8 cellular contexts compared by ENCODE assay signal in genomic region chr14:55051165-55051425, GRCh38. TPM values are rescaled to one million over a fixed set of nuclear protein-coding genes. Genes with fewer than 3 reads are reported as not detected.
DNase-seq lines count a peak whose midpoint lies in the region; TF ChIP-seq lines count a peak whose summit lies in the region.

No MANE protein-coding gene starts in this region.

- in situ Hi-C loops in G401 (cut with HindIII; ENCODE audit: low sequenced_read_pairs) = no loop called here

- no peak for TF ChIP-seq CTCF in dorsolateral prefrontal cortex (IDR thresholded peaks at IDR 0.05 in 54 of 56, conservative IDR thresholded peaks at IDR 0.05 in 2 of 56; ENCODE audit: low read depth in 1 of 56, partially characterized antibody in 56 of 56)
- TF ChIP-seq CTCF in osteoblast (IDR thresholded peaks at IDR 0.05; ENCODE audit: extremely low read depth, low read depth, low read length) = no peak

- intact Hi-C loops in dorsolateral prefrontal cortex (cut with DNase I) = loop anchor here (1.0 to 5.0 kb wide), 3 partner anchors 24 to 36 kb away; partner anchors contain the start of genes SOCS4 (in 2 of the 2) and WDHD1 (in 2 of the 2)

- peaks cover 23% of the 10 kb centered on the region for H3K36me3 ChIP-seq in osteoblast (ENCODE audit: insufficient read depth, low read length)

- H4K20me1 ChIP-seq in osteoblast (ENCODE audit: insufficient read depth, low read length) = peaks cover 27% of the 10 kb centered on the region

- no peaks in the 10 kb centered on the region for H3K9me3 ChIP-seq in osteoblast (ENCODE audit: low read depth, low read length)

- peak overlapping the region; percentile 98 for H3K27ac Mint-ChIP-seq in activated T-cell treated with anti-CD3 and anti-CD28 coated beads, Interleukin-2, amount 50 U/mL, for 24 hours
- H3K27ac Mint-ChIP-seq in IgD-negative memory B cell = peak overlapping the region; percentile 99 to 100 (median 99)

- H2AFZ ChIP-seq in osteoblast (ENCODE audit: low read length) = peak overlapping the region; percentile 96

- H3K9me3 Mint-ChIP-seq in activated T-cell treated with anti-CD3 and anti-CD28 coated beads, Interleukin-2, amount 50 U/mL, for 24 hours = no peaks in the 10 kb centered on the region
- H3K9me3 Mint-ChIP-seq in IgD-negative memory B cell = no peaks in the 10 kb centered on the region

- no peaks in the 10 kb centered on the region for H3K27me3 ChIP-seq in dorsolateral prefrontal cortex
- no peaks in the 10 kb centered on the region for H3K27me3 ChIP-seq in osteoblast (ENCODE audit: insufficient read depth, low read length)

- no peaks in the 10 kb centered on the region for H3K27me3 Mint-ChIP-seq in activated T-cell treated with anti-CD3 and anti-CD28 coated beads, Interleukin-2, amount 50 U/mL, for 24 hours
- H3K27me3 Mint-ChIP-seq in IgD-negative memory B cell = no peaks in the 10 kb centered on the region

- H3K79me2 ChIP-seq in osteoblast (ENCODE audit: insufficient read depth, low read length) = peaks cover 46% of the 10 kb centered on the region

- peak overlapping the region; percentile 82 to 100 (median 98) for H3K27ac ChIP-seq in dorsolateral prefrontal cortex
- H3K27ac ChIP-seq in osteoblast (ENCODE audit: low read depth, low read length) = peak overlapping the region; percentile 100

- no peak for DNase-seq in activated T-cell treated with anti-CD3 and anti-CD28 coated beads, Interleukin-2, amount 50 U/mL, for 24 hours
- no peak for DNase-seq in activated T-cell treated with anti-CD3 and anti-CD28 coated beads, Interleukin-2, amount 50 U/mL, for 1 hour
- DNase-seq in dorsolateral prefrontal cortex (no peak), osteoblast (ENCODE audit: insufficient read length, low spot score, missing footprints) (no peak), putamen (ENCODE audit: low spot score) (no peak), SW480 (ENCODE audit: low spot score) (no peak), G401 (ENCODE audit: low spot score) (no peak)

- peaks cover 41% of the 10 kb centered on the region for H3K36me3 Mint-ChIP-seq in activated T-cell treated with anti-CD3 and anti-CD28 coated beads, Interleukin-2, amount 50 U/mL, for 24 hours (ENCODE audit: low read depth)
- H3K36me3 Mint-ChIP-seq in IgD-negative memory B cell = peaks cover 4% of the 10 kb centered on the region

- H3K4me3 ChIP-seq in dorsolateral prefrontal cortex (peak overlapping the region; percentile 66 to 100 (median 94)), osteoblast (ENCODE audit: insufficient read depth, low read length) (peak overlapping the region; percentile 99)

- H3K4me1 Mint-ChIP-seq in activated T-cell treated with anti-CD3 and anti-CD28 coated beads, Interleukin-2, amount 50 U/mL, for 24 hours (ENCODE audit: low read depth) = peaks cover 46% of the 10 kb centered on the region
- peaks cover 17 to 38% (median 26%) of the 10 kb centered on the region in 3 donors for H3K4me1 Mint-ChIP-seq in IgD-negative memory B cell

- H3K4me2 ChIP-seq in osteoblast (ENCODE audit: insufficient read depth, low read length) = peak overlapping the region; percentile 97

- peak overlapping the region; percentile 89 for H3K4me3 Mint-ChIP-seq in activated T-cell treated with anti-CD3 and anti-CD28 coated beads, Interleukin-2, amount 50 U/mL, for 24 hours
- peak overlapping the region; percentile 90 to 99 (median 96) for H3K4me3 Mint-ChIP-seq in IgD-negative memory B cell

- peaks cover 22% of the 10 kb centered on the region for H3K4me1 ChIP-seq in osteoblast (ENCODE audit: insufficient read depth, low read length)

RNA-seq across cellular contexts. Expression of gene MAPK1IP1L, which starts 0.4 kb away (rescaled TPM):
- polyA plus RNA-seq in IgD-negative memory B cell = 119 TPM
- total RNA-seq in dorsolateral prefrontal cortex = 10 to 100 TPM; 35.7 to 78.9 (median 53.0) TPM
- 37.4 and 42.0 TPM in 2 replicates for total RNA-seq in osteoblast
- 17.6 and 33.1 TPM in 2 replicates for total RNA-seq in G401 (2014; rRNA removed; shearing (Covaris generic))

RNA-seq across cellular contexts. Expression of gene SOCS4, which starts 24.1 kb away (rescaled TPM):
- 2.2 TPM for polyA plus RNA-seq in IgD-negative memory B cell
- total RNA-seq in dorsolateral prefrontal cortex (10 to 100 TPM; 17.2 to 44.5 (median 26.0) TPM), osteoblast (15.6 and 16.8 TPM in 2 replicates)
- total RNA-seq in G401 (2014; rRNA removed; shearing (Covaris generic)) = 8.0 and 12.8 TPM in 2 replicates

RNA-seq across cellular contexts. Expression of gene WDHD1, which starts 24.2 kb away (rescaled TPM):
- 3.9 TPM for polyA plus RNA-seq in IgD-negative memory B cell
- total RNA-seq in dorsolateral prefrontal cortex = 1 to 10 TPM; 2.1 to 8.9 (median 5.0) TPM
- 4.3 and 9.4 TPM in 2 replicates for total RNA-seq in osteoblast
- 14.8 and 20.7 TPM in 2 replicates for total RNA-seq in G401 (2014; rRNA removed; shearing (Covaris generic))
